ENCODE assay signal across 15 cellular contexts in genomic region chr13:98473135-98473791, GRCh38.
DNase-seq lines count a peak whose midpoint lies in the region; ATAC-seq and TF ChIP-seq lines count a peak whose summit lies in the region.
"Had no signal": no experiment of that assay in that cellular context is flagged by ENCODE, and none has a peak within 500 bp of the region (broad histone marks: within the 10 kb centered on the region; RNA-seq: fewer than 3 reads in every experiment).

No MANE protein-coding gene starts in this region.

- H3K4me2 ChIP-seq in mesenchymal stem cell (ENCODE audit: low read length, poor library complexity, severe bottlenecking), result no peak overlapping the region
- H3K4me2 ChIP-seq: BLaER1 treated with 17β-estradiol and CSF1 and Interleukin-3, amounts not matched to agents 10 nM and 100 nM had no signal

- H3K4me3 Mint-ChIP-seq in CD4-positive, alpha-beta T cell, result no peak overlapping the region
- no peak overlapping the region for H3K4me3 Mint-ChIP-seq in IgD-negative memory B cell
- no peak overlapping the region for H3K4me3 Mint-ChIP-seq in dendritic cell treated with granulocyte-macrophage colony-stimulating factor and Interleukin-4, amounts not matched to agents 40 ng/mL and 50 ng/mL, for 4 days
- H3K4me3 Mint-ChIP-seq: nephron had no signal

- peak overlapping the region; percentile 85 for H3K27ac Mint-ChIP-seq in CD4-positive, alpha-beta T cell
- peak overlapping the region in 2 of 3 donors; percentile 32 to 73 for H3K27ac Mint-ChIP-seq in IgD-negative memory B cell
- peak overlapping the region; percentile 15 for H3K27ac Mint-ChIP-seq in dendritic cell treated with granulocyte-macrophage colony-stimulating factor and Interleukin-4, amounts not matched to agents 40 ng/mL and 50 ng/mL, for 4 days

- H3K79me1 ChIP-seq in mesenchymal stem cell (replicated peaks; ENCODE audit: low read length, poor library complexity, severe bottlenecking), result peaks cover 39% of the 10 kb centered on the region

- no peak for ATAC-seq in CD4-positive, alpha-beta T cell (ENCODE audit: poor library complexity)
- ATAC-seq in SK-N-SH treated with all-trans-retinoic acid at 6 μM for 48 hours (no peak), GM19035 (IDR thresholded peaks at IDR 0.05; ENCODE audit: unreplicated experiment) (no peak), GM19324 (IDR thresholded peaks at IDR 0.05; ENCODE audit: low FRiP score, unreplicated experiment) (no peak)
- ATAC-seq: right cardiac atrium had no signal

- no peak overlapping the region for H3K9ac ChIP-seq in mesenchymal stem cell (ENCODE audit: low read length)
- H3K9ac ChIP-seq: BLaER1 treated with 17β-estradiol and CSF1 and Interleukin-3, amounts not matched to agents 10 nM and 100 nM had no signal

- no peak overlapping the region for H2BK15ac ChIP-seq in mesenchymal stem cell (ENCODE audit: low read depth, poor library complexity, severe bottlenecking)

- H3K4ac ChIP-seq in mesenchymal stem cell (ENCODE audit: low read depth in 1 of 2, low read length in 2 of 2), result no peak overlapping the region

- H2BK12ac ChIP-seq in mesenchymal stem cell (ENCODE audit: low read length in 2 of 2), result no peak overlapping the region

- CTCF ChIA-PET in CD4-positive, alpha-beta T cell (lab: Charles Lee), result no interaction called here

- no peak overlapping the region for H2AK5ac ChIP-seq in mesenchymal stem cell (ENCODE audit: low read length, severe bottlenecking)

- H2BK5ac ChIP-seq in mesenchymal stem cell (ENCODE audit: low read depth, low read length, poor library complexity, severe bottlenecking), result no peak overlapping the region

- H3K4me1 Mint-ChIP-seq in CD4-positive, alpha-beta T cell (ENCODE audit: low read depth), result peaks cover 52% of the 10 kb centered on the region
- H3K4me1 Mint-ChIP-seq in IgD-negative memory B cell, result peaks cover 20 to 24% (median 22%) of the 10 kb centered on the region in 3 donors
- peaks cover 36% of the 10 kb centered on the region for H3K4me1 Mint-ChIP-seq in dendritic cell treated with granulocyte-macrophage colony-stimulating factor and Interleukin-4, amounts not matched to agents 40 ng/mL and 50 ng/mL, for 4 days (ENCODE audit: low read depth)

- no peak overlapping the region for H3K23ac ChIP-seq in mesenchymal stem cell (ENCODE audit: low read length in 2 of 2)

- no peak for TF ChIP-seq CTCF in CD4-positive, alpha-beta T cell (IDR thresholded peaks at IDR 0.05)

- H3K4me1 ChIP-seq in mesenchymal stem cell (ENCODE audit: control insufficient read depth, insufficient read depth, low read depth, low read length), result peaks cover 20% of the 10 kb centered on the region

- no peaks in the 10 kb centered on the region for H3K9me3 Mint-ChIP-seq in CD4-positive, alpha-beta T cell
- no peaks in the 10 kb centered on the region for H3K9me3 Mint-ChIP-seq in IgD-negative memory B cell
- H3K9me3 Mint-ChIP-seq in dendritic cell treated with granulocyte-macrophage colony-stimulating factor and Interleukin-4, amounts not matched to agents 40 ng/mL and 50 ng/mL, for 4 days, result no peaks in the 10 kb centered on the region
- H3K9me3 Mint-ChIP-seq: nephron had no signal

- H3K27me3 ChIP-seq in CD4-positive, alpha-beta T cell (ENCODE audit: control insufficient read depth, insufficient read depth, low read length), result no peaks in the 10 kb centered on the region
- no peaks in the 10 kb centered on the region for H3K27me3 ChIP-seq in mesenchymal stem cell (ENCODE audit: control insufficient read depth in 1 of 2, insufficient read depth in 1 of 2, low read length in 2 of 2)
- H3K27me3 ChIP-seq: BLaER1 treated with 17β-estradiol and CSF1 and Interleukin-3, amounts not matched to agents 10 nM and 100 nM had no signal

- H3K14ac ChIP-seq in mesenchymal stem cell (ENCODE audit: low read length in 2 of 2), result no peak overlapping the region

- no peak overlapping the region for H3K18ac ChIP-seq in mesenchymal stem cell (ENCODE audit: low read depth in 1 of 2, low read length in 2 of 2)

- H3K27me3 Mint-ChIP-seq in CD4-positive, alpha-beta T cell, result no peaks in the 10 kb centered on the region
- no peaks in the 10 kb centered on the region for H3K27me3 Mint-ChIP-seq in IgD-negative memory B cell
- H3K27me3 Mint-ChIP-seq in dendritic cell treated with granulocyte-macrophage colony-stimulating factor and Interleukin-4, amounts not matched to agents 40 ng/mL and 50 ng/mL, for 4 days, result no peaks in the 10 kb centered on the region

- peaks cover 83% of the 10 kb centered on the region for H3K36me3 Mint-ChIP-seq in CD4-positive, alpha-beta T cell (ENCODE audit: low read depth)
- no peaks in the 10 kb centered on the region for H3K36me3 Mint-ChIP-seq in IgD-negative memory B cell
- H3K36me3 Mint-ChIP-seq in dendritic cell treated with granulocyte-macrophage colony-stimulating factor and Interleukin-4, amounts not matched to agents 40 ng/mL and 50 ng/mL, for 4 days (ENCODE audit: low read depth), result peaks cover 73% of the 10 kb centered on the region

- H3K27ac ChIP-seq in CD4-positive, alpha-beta T cell (ENCODE audit: low read depth, low read length), result no peak overlapping the region
- H3K27ac ChIP-seq in mesenchymal stem cell (ENCODE audit: low read length, poor library complexity, severe bottlenecking), result no peak overlapping the region
- H3K27ac ChIP-seq: BLaER1 treated with 17β-estradiol and CSF1 and Interleukin-3, amounts not matched to agents 10 nM and 100 nM had no signal

- POLR2A ChIA-PET in CD4-positive, alpha-beta T cell (lab: Charles Lee), result no interaction called here

- no peaks in the 10 kb centered on the region for H3K9me3 ChIP-seq in CD4-positive, alpha-beta T cell (ENCODE audit: control insufficient read depth, low read length)
- no peaks in the 10 kb centered on the region for H3K9me3 ChIP-seq in mesenchymal stem cell (ENCODE audit: control insufficient read depth, low read length)

- H4K91ac ChIP-seq in mesenchymal stem cell (ENCODE audit: low read length), result peak overlapping the region; percentile 32

- no peak overlapping the region for H3K4me3 ChIP-seq in mesenchymal stem cell (ENCODE audit: insufficient read depth in 1 of 2, low read depth in 1 of 2, low read length in 2 of 2)
- H3K4me3 ChIP-seq: BLaER1 treated with 17β-estradiol and CSF1 and Interleukin-3, amounts not matched to agents 10 nM and 100 nM had no signal

- H2BK120ac ChIP-seq in mesenchymal stem cell (ENCODE audit: low read depth, low read length), result no peak overlapping the region

- 94% methylated on average over 5 of the region's 5 CpGs for WGBS in mesenchymal stem cell

- no peak for DNase-seq in CD4-positive, alpha-beta T cell
- DNase-seq in mesenchymal stem cell (no peak), hepatic stellate cell (ENCODE audit: low spot score) (no peak)
- DNase-seq: caudate nucleus; NCI-H1048; NCI-H2227 treated with DMSO at 0.1 percent for 48 hours; stimulated activated CD4-positive, alpha-beta T cell treated with anti-CD3 and anti-CD28 coated beads, Interleukin-4, amount 100 ng/mL, for 4 hours had no signal

- H4K8ac ChIP-seq in mesenchymal stem cell (ENCODE audit: low read length), result peak overlapping the region; percentile 38

- no peak overlapping the region for H2AFZ ChIP-seq in mesenchymal stem cell (ENCODE audit: low read depth, low read length)

- peaks cover 25 to 46% of the 10 kb centered on the region in 2 experiments for H3K36me3 ChIP-seq in mesenchymal stem cell (ENCODE audit: control insufficient read depth in 1 of 2, insufficient read depth in 2 of 2, low read depth in 1 of 2, low read length in 2 of 2)

- intact Hi-C loops in CD4-positive, alpha-beta T cell (cut with DNase I, micrococcal nuclease), result no loop called here
- intact Hi-C loops in dendritic cell treated with granulocyte-macrophage colony-stimulating factor and Interleukin-4, amounts not matched to agents 40 ng/mL and 50 ng/mL, for 4 days (cut with micrococcal nuclease), result no loop called here

TF ChIP-seq in SK-N-SH treated with all-trans-retinoic acid at 6 μM for 48 hours, 23 proteins besides CTCF, POLR2A, EP300 and RAD21 (continues in another document):
- TF ChIP-seq ARNTL (CRISPR knock-in tag; IDR thresholded peaks at IDR 0.05; ENCODE audit: borderline replicate concordance, low read depth) (no peak), TSHZ2 (CRISPR knock-in tag; IDR thresholded peaks at IDR 0.05) (no peak), ZFP3 (CRISPR knock-in tag; IDR thresholded peaks at IDR 0.05) (no peak), ZNF70 (CRISPR knock-in tag; IDR thresholded peaks at IDR 0.05) (no peak), ISL1 (CRISPR knock-in tag; IDR thresholded peaks at IDR 0.05) (no peak), SNAI2 (CRISPR knock-in tag; IDR thresholded peaks at IDR 0.05) (no peak), CREB5 (CRISPR knock-in tag; IDR thresholded peaks at IDR 0.05; ENCODE audit: low read depth) (no peak)

Comparison
In these comparisons a context has a peak if more than half of its experiments do, and no peak if none do; other contexts are left out.
1. H3K27ac Mint-ChIP-seq: peak in every context shown above with its lines; median percentile 85 in CD4-positive, alpha-beta T cell; 52 in IgD-negative memory B cell; 15 in dendritic cell treated with granulocyte-macrophage colony-stimulating factor and Interleukin-4, amounts not matched to agents 40 ng/mL and 50 ng/mL, for 4 days.